In the genomic region with DNA sequence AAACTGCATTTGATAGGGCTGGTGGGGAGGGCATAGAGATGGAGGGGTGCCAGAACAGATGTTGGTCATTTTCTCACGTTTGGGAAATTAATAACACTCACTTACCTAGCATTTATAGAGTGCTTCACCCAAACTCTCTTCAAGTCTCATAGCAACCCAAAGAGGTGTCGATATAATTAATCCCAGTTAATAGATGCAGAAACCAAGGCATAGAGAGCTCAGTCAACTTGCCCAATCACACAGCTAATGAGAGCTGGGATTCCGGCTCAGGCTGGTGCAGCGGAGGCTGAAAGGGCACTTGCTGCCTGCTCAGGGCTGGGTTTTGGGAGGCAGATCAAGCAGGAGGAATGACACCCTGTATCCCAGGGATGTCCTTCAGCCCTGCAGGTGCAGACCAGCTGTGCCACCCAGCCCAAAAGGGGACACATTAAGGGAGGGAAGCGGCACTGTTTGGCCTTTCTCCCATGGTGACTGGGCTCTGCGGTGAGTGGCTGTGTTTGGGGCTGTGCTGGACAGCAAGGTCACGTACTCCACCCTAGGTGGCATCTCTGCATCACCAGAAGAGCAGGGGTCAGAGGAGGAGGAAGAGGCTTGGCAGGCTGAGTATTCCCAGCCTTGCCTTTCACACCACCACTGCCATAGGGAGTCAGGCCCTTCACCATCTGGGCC, we compare ENCODE assay signal across 21 cellular contexts.
DNase-seq lines count a peak whose midpoint lies in the region; ATAC-seq and TF ChIP-seq lines count a peak whose summit lies in the region.
"Had no signal": no experiment of that assay in that cellular context is flagged by ENCODE, and none has a peak within 500 bp of the region (broad histone marks: within the 10 kb centered on the region; RNA-seq: fewer than 3 reads in every experiment).

No MANE protein-coding gene starts in this region.

- peaks cover 3% of the 10 kb centered on the region; the same call in 1 of the 2 replicates for H3K36me3 ChIP-seq in Loucy (ENCODE audit: insufficient read depth, low read length)
- H3K36me3 ChIP-seq: adrenal gland, breast epithelium, neutrophil, prostate gland had no signal

- no peaks in the 10 kb centered on the region for H4K20me1 ChIP-seq in Loucy (ENCODE audit: insufficient read depth, low read length, poor library complexity, severe bottlenecking)

- H3K27me3 Mint-ChIP-seq in WTC11 (ENCODE audit: low read depth) = no peaks in the 10 kb centered on the region
- H3K27me3 Mint-ChIP-seq: activated CD4-positive, alpha-beta T cell treated with anti-CD3 and anti-CD28 coated beads for 36 hours had no signal

- H3K4me2 ChIP-seq in Loucy (ENCODE audit: low read depth, low read length, poor library complexity, severe bottlenecking) = no peak overlapping the region

- no peak for ATAC-seq in WTC11
- ATAC-seq: activated CD4-positive, alpha-beta T cell treated with anti-CD3 and anti-CD28 coated beads for 36 hours had no signal

- no peak overlapping the region for H3K4me3 Mint-ChIP-seq in WTC11
- H3K4me3 Mint-ChIP-seq: activated CD4-positive, alpha-beta T cell treated with anti-CD3 and anti-CD28 coated beads for 36 hours; HFFc6; T-helper 1 cell treated with Interleukin-12 subunit alpha and Interleukin-12 subunit beta and Interleukin-4 antibody, amounts not matched to agents 30 μg/mL and 1 μg/mL, for 36 hours had no signal

- 0 out of 2 replicates have a peak overlapping the region, but pooled peaks have one; percentile 48 for H3K27ac Mint-ChIP-seq in WTC11
- H3K27ac Mint-ChIP-seq: activated CD4-positive, alpha-beta T cell treated with anti-CD3 and anti-CD28 coated beads for 36 hours; HFFc6; IgD-negative memory B cell; T-helper 1 cell treated with Interleukin-12 subunit alpha and Interleukin-12 subunit beta and Interleukin-4 antibody, amounts not matched to agents 30 μg/mL and 1 μg/mL, for 36 hours had no signal

- POLR2A ChIA-PET in WTC11 (lab: Charles Lee) = interaction anchor here (1.0 kb wide), 1 partner anchor 32 kb away, joined by 3 read pairs; no protein-coding TSS in a partner anchor

- DNase-seq in COR-L47 (lab: John Stamatoyannopoulos, UW) (peak; percentile 53), WTC11 (ENCODE audit: low spot score) (no peak), islet precursor cell (peak; percentile 45), OCI-M1 (lab: John Stamatoyannopoulos, UW) (no peak), NCI-H1436 treated with DMSO at 0.1 percent for 48 hours (lab: John Stamatoyannopoulos, UW) (no peak), LoVo (ENCODE audit: low spot score) (no peak)
- no peak for DNase-seq in stimulated activated CD4-positive, alpha-beta T cell treated with anti-CD3 and anti-CD28 coated beads, Interleukin-4, amount 100 ng/mL, for 4 hours
- DNase-seq: activated CD4-positive, alpha-beta T cell treated with anti-CD3 and anti-CD28 coated beads for 36 hours; activated naive CD4-positive, alpha-beta T cell; activated T-cell treated with anti-CD3 and anti-CD28 coated beads, Interleukin-2, amount 50 U/mL, for 48 hours; HFFc6; kidney; upper lobe of left lung had no signal

- H3K27me3 ChIP-seq in Loucy (ENCODE audit: insufficient read depth, low read length, poor library complexity, severe bottlenecking) = no peaks in the 10 kb centered on the region
- H3K27me3 ChIP-seq: adrenal gland, breast epithelium, neutrophil, upper lobe of left lung had no signal

- H3K9me3 Mint-ChIP-seq in WTC11 = no peaks in the 10 kb centered on the region
- H3K9me3 Mint-ChIP-seq: HFFc6; IgD-negative memory B cell; T-helper 1 cell treated with Interleukin-12 subunit alpha and Interleukin-12 subunit beta and Interleukin-4 antibody, amounts not matched to agents 30 μg/mL and 1 μg/mL, for 36 hours had no signal

- H3K36me3 Mint-ChIP-seq in WTC11 = no peaks in the 10 kb centered on the region

- no peak for TF ChIP-seq CTCF in Loucy (conservative IDR thresholded peaks at IDR 0.05; ENCODE audit: low read length)
- no peak for TF ChIP-seq CTCF in WTC11 (IDR thresholded peaks at IDR 0.05)

- no peaks in the 10 kb centered on the region for H3F3A ChIP-seq in Loucy (ENCODE audit: low read depth)

- peaks cover 11% of the 10 kb centered on the region; the same call in 1 of the 2 replicates for H3K79me2 ChIP-seq in Loucy (ENCODE audit: insufficient read depth, low read length)

- no peaks in the 10 kb centered on the region for H3K9me3 ChIP-seq in Loucy (ENCODE audit: insufficient read depth, low read depth, low read length)
- H3K9me3 ChIP-seq: adrenal gland, breast epithelium, neutrophil, prostate gland, upper lobe of left lung had no signal

- H3K9ac ChIP-seq in Loucy (ENCODE audit: low read depth, low read length, poor library complexity, severe bottlenecking) = peak overlapping the region; percentile 42

- H3K4me1 ChIP-seq in Loucy (ENCODE audit: insufficient read depth, low read length, poor library complexity, severe bottlenecking) = peaks cover 72% of the 10 kb centered on the region
- H3K4me1 ChIP-seq: adrenal gland, breast epithelium, prostate gland, upper lobe of left lung had no signal

- CTCF ChIA-PET in WTC11 (lab: Charles Lee) = interaction anchor here (0.8 to 1.7 kb wide), 3 partner anchors 15 to 52 kb away, joined by 3 to 4 read pairs (median 4); no protein-coding TSS in a partner anchor

- H2AFZ ChIP-seq in Loucy (ENCODE audit: low read length) = no peak overlapping the region

- H3K9me2 ChIP-seq in Loucy (replicated peaks; ENCODE audit: low read depth, low read length) = no peaks in the 10 kb centered on the region

- H3K4me3 ChIP-seq in Loucy (ENCODE audit: low read length, poor library complexity, severe bottlenecking) = no peak overlapping the region
- H3K4me3 ChIP-seq: adrenal gland, breast epithelium, lung, prostate gland, upper lobe of left lung had no signal

- peaks cover 21% of the 10 kb centered on the region for H3K4me1 Mint-ChIP-seq in WTC11
- H3K4me1 Mint-ChIP-seq: IgD-negative memory B cell had no signal

TF ChIP-seq in WTC11, 78 proteins besides CTCF, POLR2A, EP300 and RAD21:
- no peak for TF ChIP-seq PREB (CRISPR knock-in tag; IDR thresholded peaks at IDR 0.05; ENCODE audit: borderline replicate concordance)
- no peak for TF ChIP-seq RELA (CRISPR knock-in tag; IDR thresholded peaks at IDR 0.05; ENCODE audit: borderline replicate concordance)
- no peak for TF ChIP-seq MLX (CRISPR knock-in tag; IDR thresholded peaks at IDR 0.05)
- no peak for TF ChIP-seq TEAD4 (CRISPR knock-in tag; IDR thresholded peaks at IDR 0.05)
- no peak for TF ChIP-seq ATF1 (CRISPR knock-in tag; IDR thresholded peaks at IDR 0.05)
- TF ChIP-seq, protein P1, sequence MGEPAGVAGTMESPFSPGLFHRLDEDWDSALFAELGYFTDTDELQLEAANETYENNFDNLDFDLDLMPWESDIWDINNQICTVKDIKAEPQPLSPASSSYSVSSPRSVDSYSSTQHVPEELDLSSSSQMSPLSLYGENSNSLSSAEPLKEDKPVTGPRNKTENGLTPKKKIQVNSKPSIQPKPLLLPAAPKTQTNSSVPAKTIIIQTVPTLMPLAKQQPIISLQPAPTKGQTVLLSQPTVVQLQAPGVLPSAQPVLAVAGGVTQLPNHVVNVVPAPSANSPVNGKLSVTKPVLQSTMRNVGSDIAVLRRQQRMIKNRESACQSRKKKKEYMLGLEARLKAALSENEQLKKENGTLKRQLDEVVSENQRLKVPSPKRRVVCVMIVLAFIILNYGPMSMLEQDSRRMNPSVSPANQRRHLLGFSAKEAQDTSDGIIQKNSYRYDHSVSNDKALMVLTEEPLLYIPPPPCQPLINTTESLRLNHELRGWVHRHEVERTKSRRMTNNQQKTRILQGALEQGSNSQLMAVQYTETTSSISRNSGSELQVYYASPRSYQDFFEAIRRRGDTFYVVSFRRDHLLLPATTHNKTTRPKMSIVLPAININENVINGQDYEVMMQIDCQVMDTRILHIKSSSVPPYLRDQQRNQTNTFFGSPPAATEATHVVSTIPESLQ (CRISPR knock-in tag; IDR thresholded peaks at IDR 0.05) = no peak
- no peak for TF ChIP-seq TP53 (CRISPR knock-in tag; IDR thresholded peaks at IDR 0.05)

Comparison
In these comparisons a context has a peak if more than half of its experiments do, and no peak if none do; other contexts are left out.
1. DNase-seq: peak in COR-L47 (single experiment) and islet precursor cell (single experiment); none in WTC11 (single experiment), OCI-M1 (single experiment), NCI-H1436 treated with DMSO at 0.1 percent for 48 hours (single experiment), LoVo (single experiment) and stimulated activated CD4-positive, alpha-beta T cell treated with anti-CD3 and anti-CD28 coated beads, Interleukin-4, amount 100 ng/mL, for 4 hours (0 of 2).